ENCODE assay signal across 8 cellular contexts in the genomic region with DNA sequence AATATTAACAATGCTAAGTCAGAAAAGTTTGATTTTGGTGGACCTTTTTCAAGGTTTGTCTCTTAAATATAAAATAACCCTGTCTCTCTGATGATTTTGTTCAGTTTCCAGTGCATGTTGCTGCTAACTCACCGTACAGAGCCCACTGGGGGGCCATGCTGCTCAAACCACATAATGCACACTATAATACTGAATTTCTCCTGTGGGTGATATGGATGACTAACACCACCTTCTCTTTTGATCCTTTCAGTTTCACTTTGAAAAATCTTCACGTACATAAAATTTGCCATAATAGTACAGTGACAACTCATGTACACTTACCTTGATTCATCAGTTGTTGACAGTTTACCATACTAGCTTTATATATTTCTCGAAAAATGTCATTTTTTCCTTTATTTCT.
A peak's percentile ranks its signal among the peaks of the same experiment; 100 is the strongest.
DNase-seq lines count a peak whose midpoint lies in the region; ATAC-seq and TF ChIP-seq lines count a peak whose summit lies in the region.

No MANE protein-coding gene starts in this region.

- intact Hi-C loops in Calu3 (cut with micrococcal nuclease; ENCODE audit: unreplicated experiment): no loop called here

- no peaks in the 10 kb centered on the region for H3K36me3 Mint-ChIP-seq in Calu3 (ENCODE audit: insufficient read depth, unreplicated experiment)
- no peaks in the 10 kb centered on the region for H3K36me3 Mint-ChIP-seq in effector memory CD8-positive, alpha-beta T cell (ENCODE audit: insufficient read depth)

- H3K27ac Mint-ChIP-seq in Calu3 (ENCODE audit: unreplicated experiment): peak overlapping the region; percentile 3
- H3K27ac Mint-ChIP-seq in effector memory CD8-positive, alpha-beta T cell: peak overlapping the region; percentile 66 to 83

- no peak for TF ChIP-seq CTCF in Calu3 (IDR thresholded peaks at IDR 0.05; ENCODE audit: unreplicated experiment)

- no peak for DNase-seq in Calu3
- peak; percentile 25 for DNase-seq in MV-4-11 (lab: John Stamatoyannopoulos, UW)
- DNase-seq in effector memory CD8-positive, alpha-beta T cell: no peak
- DNase-seq in 8988T: no peak
- no peak for DNase-seq in effector CD8-positive, alpha-beta T cell (lab: John Stamatoyannopoulos, UW)
- no peak for DNase-seq in GM19240 (ENCODE audit: insufficient read length, low spot score)
- DNase-seq in epidermal melanocyte (ENCODE audit: insufficient read length, low spot score): no peak

- CTCF ChIA-PET in Calu3 (lab: Charles Lee): interaction anchor here (0.7 kb wide), 1 partner anchor 18 kb away, joined by 6 read pairs; no protein-coding TSS in a partner anchor

- H3K9me3 Mint-ChIP-seq in Calu3 (ENCODE audit: low read depth, unreplicated experiment): peaks cover 2% of the 10 kb centered on the region
- no peaks in the 10 kb centered on the region for H3K9me3 Mint-ChIP-seq in effector memory CD8-positive, alpha-beta T cell

- no TSS peak for BruUV-seq in Calu3 (replicated peaks; lab: Mats Ljungman, UMichigan)

- no peaks in the 10 kb centered on the region for H3K4me1 Mint-ChIP-seq in Calu3 (ENCODE audit: low read depth, unreplicated experiment)
- H3K4me1 Mint-ChIP-seq in effector memory CD8-positive, alpha-beta T cell (ENCODE audit: low read depth in 2 of 2): peaks cover 10 to 11% of the 10 kb centered on the region in 2 donors

- no peaks in the 10 kb centered on the region for H3K27me3 Mint-ChIP-seq in Calu3 (ENCODE audit: unreplicated experiment)
- H3K27me3 Mint-ChIP-seq in effector memory CD8-positive, alpha-beta T cell: peaks cover 0 to 6% of the 10 kb centered on the region in 2 donors

- peak; percentile 73 for ATAC-seq in GM21515 (IDR thresholded peaks at IDR 0.05; ENCODE audit: unreplicated experiment)
- ATAC-seq in effector memory CD8-positive, alpha-beta T cell (replicated peaks): peak; percentile 89

- peak overlapping the region; percentile 7 for H3K4me3 Mint-ChIP-seq in Calu3 (ENCODE audit: low read depth, unreplicated experiment)
- peak overlapping the region; percentile 63 to 87 for H3K4me3 Mint-ChIP-seq in effector memory CD8-positive, alpha-beta T cell
